In genomic region chr2:64260817-64261216, GRCh38 we compare ENCODE assay signal across 9 cellular contexts.
DNase-seq lines count a peak whose midpoint lies in the region; ATAC-seq, FAIRE-seq and TF ChIP-seq lines count a peak whose summit lies in the region.
"Had no signal": no experiment of that assay in that cellular context is flagged by ENCODE, and none has a peak within 500 bp of the region (broad histone marks: within the 10 kb centered on the region; RNA-seq: fewer than 3 reads in every experiment).

No MANE protein-coding gene starts in this region.

- peak overlapping the region; percentile 68 for H3K4me3 Mint-ChIP-seq in activated T-helper 1 cell treated with anti-CD3 and anti-CD28 coated beads, Interleukin-12 subunit alpha, Interleukin-12 subunit beta, Interleukin-2, Interleukin-4 antibody, amounts not matched to agents 30 ng/mL and 10 ng/mL and 1 ng/mL, durations not matched to agents 14 hours and 24 hours and 36 hours

- intact Hi-C loops in activated T-helper 1 cell treated with anti-CD3 and anti-CD28 coated beads, Interleukin-12 subunit alpha, Interleukin-12 subunit beta, Interleukin-2, Interleukin-4 antibody, amounts not matched to agents 30 ng/mL and 10 ng/mL and 1 ng/mL, durations not matched to agents 14 hours and 24 hours and 36 hours (cut with micrococcal nuclease): loop anchor here (2.0 to 5.0 kb wide), 2 partner anchors 14 to 34 kb away; no protein-coding TSS in a partner anchor
- intact Hi-C loops in HepG2 (cut with micrococcal nuclease; ENCODE audit: unreplicated experiment): no loop called here

- H3K4me3 ChIP-seq in HepG2 (replicated peaks in 1 of 3; ENCODE audit: insufficient read depth in 1 of 3, low read depth in 2 of 3, low read length in 3 of 3): no peak overlapping the region
- no peak overlapping the region for H3K4me3 ChIP-seq in upper lobe of left lung

- H3K4me2 ChIP-seq in HepG2 (ENCODE audit: low read depth, low read length): no peak overlapping the region; the same call in 1 of the 2 replicates

- ATAC-seq in GM19467 (IDR thresholded peaks at IDR 0.05; ENCODE audit: unreplicated experiment): peak; percentile 93
- ATAC-seq in HG03460 (IDR thresholded peaks at IDR 0.05; ENCODE audit: unreplicated experiment): peak; percentile 96
- ATAC-seq in HepG2: no peak
- ATAC-seq in upper lobe of left lung (ENCODE audit: low FRiP score in 2 of 2): peak; percentile 64 to 88
- no peak for ATAC-seq in foreskin keratinocyte
- ATAC-seq: HCT116 had no signal

- in situ Hi-C loops in HepG2 (cut with HindIII; ENCODE audit: extremely low pct_ligation_motif_present, low pct_unique_long_range_greater_than_20kb): no loop called here

- peaks cover 2 to 17% of the 10 kb centered on the region in 2 experiments; a peak in 3 of 5 replicates for H3K27me3 ChIP-seq in HepG2 (ENCODE audit: control insufficient read depth in 1 of 2, insufficient read depth in 2 of 2, low read length in 2 of 2)
- no peaks in the 10 kb centered on the region for H3K27me3 ChIP-seq in upper lobe of left lung
- no peaks in the 10 kb centered on the region for H3K27me3 ChIP-seq in foreskin keratinocyte

- 48% methylated on average over 9 of the region's 9 CpGs for WGBS in HepG2 (ENCODE audit: low lambda C conversion rate)
- 29 to 41% methylated on average over 9 of the region's 9 CpGs for WGBS in upper lobe of left lung, 2 donors

- H3K27ac Mint-ChIP-seq in activated T-helper 1 cell treated with anti-CD3 and anti-CD28 coated beads, Interleukin-12 subunit alpha, Interleukin-12 subunit beta, Interleukin-2, Interleukin-4 antibody, amounts not matched to agents 30 ng/mL and 10 ng/mL and 1 ng/mL, durations not matched to agents 14 hours and 24 hours and 36 hours: peak overlapping the region; percentile 87

- no peaks in the 10 kb centered on the region for H3K36me3 ChIP-seq in HepG2 (replicated peaks in 1 of 2; ENCODE audit: control insufficient read depth in 1 of 2, insufficient read depth in 2 of 2, low read length in 2 of 2)
- H3K36me3 ChIP-seq in upper lobe of left lung: no peaks in the 10 kb centered on the region

- peaks cover 2% of the 10 kb centered on the region for H3K36me3 Mint-ChIP-seq in activated T-helper 1 cell treated with anti-CD3 and anti-CD28 coated beads, Interleukin-12 subunit alpha, Interleukin-12 subunit beta, Interleukin-2, Interleukin-4 antibody, amounts not matched to agents 30 ng/mL and 10 ng/mL and 1 ng/mL, durations not matched to agents 14 hours and 24 hours and 36 hours (ENCODE audit: low read depth)

- H3K27ac ChIP-seq in HepG2 (ENCODE audit: extremely low read length, insufficient read depth, low read length) (no peak overlapping the region), upper lobe of left lung (peak overlapping the region; percentile 71 to 86 (median 77)), foreskin keratinocyte (no peak overlapping the region)

- TF ChIP-seq CTCF in HepG2 (CRISPR knock-in tag; IDR thresholded peaks at IDR 0.05): no peak
- no peak for TF ChIP-seq CTCF in upper lobe of left lung (IDR thresholded peaks at IDR 0.05)
- no peak for TF ChIP-seq CTCF in foreskin keratinocyte (conservative IDR thresholded peaks at IDR 0.05)

- no peak overlapping the region for H2AFZ ChIP-seq in HepG2 (ENCODE audit: low read length)

- no peak for TF ChIP-seq EP300 in HepG2 (IDR thresholded peaks at IDR 0.05; ENCODE audit: low read depth in 2 of 2, low read length in 2 of 2)
- no peak for TF ChIP-seq EP300 in HepG2 (CRISPR knock-in tag; IDR thresholded peaks at IDR 0.05; ENCODE audit: borderline replicate concordance)
- peak in 3 of 4 donors; percentile 54 to 93 (median 83) for TF ChIP-seq EP300 in upper lobe of left lung (IDR thresholded peaks at IDR 0.05)

- peak; percentile 70 for DNase-seq in GDM1 (lab: John Stamatoyannopoulos, UW)
- peak; percentile 29 for DNase-seq in activated T-helper 1 cell treated with anti-CD3 and anti-CD28 coated beads, Interleukin-12 subunit alpha, Interleukin-12 subunit beta, Interleukin-2, Interleukin-4 antibody, amounts not matched to agents 30 ng/mL and 10 ng/mL and 1 ng/mL, durations not matched to agents 14 hours and 24 hours and 36 hours (ENCODE audit: low spot score)
- no peak for DNase-seq in HepG2 (ENCODE audit: low spot score)
- DNase-seq in upper lobe of left lung: peak in 1 of 2 donors; percentile 87
- DNase-seq in HuH-7.5 (ENCODE audit: low spot score): no peak
- no peak for DNase-seq in foreskin keratinocyte

- POLR2A ChIA-PET in HepG2 (lab: Yijun Ruan, JAX): no interaction called here

- H3K4me1 Mint-ChIP-seq in activated T-helper 1 cell treated with anti-CD3 and anti-CD28 coated beads, Interleukin-12 subunit alpha, Interleukin-12 subunit beta, Interleukin-2, Interleukin-4 antibody, amounts not matched to agents 30 ng/mL and 10 ng/mL and 1 ng/mL, durations not matched to agents 14 hours and 24 hours and 36 hours (ENCODE audit: low read depth): peaks cover 10% of the 10 kb centered on the region

- no peaks in the 10 kb centered on the region for H3K9me3 ChIP-seq in HepG2 (ENCODE audit: low read length)
- no peaks in the 10 kb centered on the region for H3K9me3 ChIP-seq in upper lobe of left lung

- H3K9me3 Mint-ChIP-seq in activated T-helper 1 cell treated with anti-CD3 and anti-CD28 coated beads, Interleukin-12 subunit alpha, Interleukin-12 subunit beta, Interleukin-2, Interleukin-4 antibody, amounts not matched to agents 30 ng/mL and 10 ng/mL and 1 ng/mL, durations not matched to agents 14 hours and 24 hours and 36 hours: no peaks in the 10 kb centered on the region

- CTCF ChIA-PET in HepG2 (lab: Yijun Ruan, JAX; ENCODE audit: low intra/inter-chr PET ratio, low total read pairs): no interaction called here

- TF ChIP-seq POLR2A in HepG2 (IDR thresholded peaks at IDR 0.05; ENCODE audit: insufficient read depth in 1 of 2, low read depth in 2 of 2, low read length in 2 of 2) (no peak), upper lobe of left lung (IDR thresholded peaks at IDR 0.05) (peak in 1 of 4 donors; percentile 53)

- no TSS peak for BruUV-seq in HepG2 (replicated peaks; lab: Mats Ljungman, UMichigan)

- peaks cover 8% of the 10 kb centered on the region; the same call in 1 of the 2 replicates for H3K4me1 ChIP-seq in HepG2 (ENCODE audit: insufficient read depth, low read length)
- peaks cover 3 to 43% (median 22%) of the 10 kb centered on the region in 4 donors for H3K4me1 ChIP-seq in upper lobe of left lung
- peaks cover 28% of the 10 kb centered on the region for H3K4me1 ChIP-seq in foreskin keratinocyte

- H3K9ac ChIP-seq in HepG2 (ENCODE audit: insufficient read depth, low read depth, low read length): no peak overlapping the region

- H3K27me3 Mint-ChIP-seq in activated T-helper 1 cell treated with anti-CD3 and anti-CD28 coated beads, Interleukin-12 subunit alpha, Interleukin-12 subunit beta, Interleukin-2, Interleukin-4 antibody, amounts not matched to agents 30 ng/mL and 10 ng/mL and 1 ng/mL, durations not matched to agents 14 hours and 24 hours and 36 hours (ENCODE audit: insufficient read depth): peaks cover 2% of the 10 kb centered on the region

- FAIRE-seq in HepG2 (lab: Jason Lieb, UNC): no peak

- no peak for TF ChIP-seq RAD21 in HepG2 (CRISPR knock-in tag; IDR thresholded peaks at IDR 0.05)

- H4K20me1 ChIP-seq in HepG2 (ENCODE audit: insufficient read depth, low read length): no peaks in the 10 kb centered on the region

- H3K79me2 ChIP-seq in HepG2 (ENCODE audit: insufficient read depth, low read length): no peaks in the 10 kb centered on the region

TF ChIP-seq in HepG2, 621 proteins besides CTCF, POLR2A, EP300 and RAD21:
- TF ChIP-seq MAFK (conservative IDR thresholded peaks at IDR 0.05 in 1 of 2, IDR thresholded peaks at IDR 0.05 in 1 of 2; ENCODE audit: low read length in 2 of 2): peak; percentile 61 to 73
- peak; percentile 53 for TF ChIP-seq MAFF (IDR thresholded peaks at IDR 0.05; ENCODE audit: low read depth, low read length)
- no peak for TF ChIP-seq SALL2 (CRISPR knock-in tag; IDR thresholded peaks at IDR 0.05)
- TF ChIP-seq ZBTB33 (CRISPR knock-in tag; IDR thresholded peaks at IDR 0.05): peak; percentile 61; the same call in 1 of the 2 replicates
TF ChIP-seq in HepG2: peak in this region for 3.

Comparison
In these comparisons a context has a peak if more than half of its experiments do, and no peak if none do; other contexts are left out.
1. DNase-seq: peak in GDM1 (single experiment) and activated T-helper 1 cell treated with anti-CD3 and anti-CD28 coated beads, Interleukin-12 subunit alpha, Interleukin-12 subunit beta, Interleukin-2, Interleukin-4 antibody, amounts not matched to agents 30 ng/mL and 10 ng/mL and 1 ng/mL, durations not matched to agents 14 hours and 24 hours and 36 hours (single experiment); none in HepG2 (single experiment), HuH-7.5 (single experiment) and foreskin keratinocyte (0 of 2).
2. ATAC-seq: peak in GM19467 (single experiment), HG03460 (single experiment) and upper lobe of left lung (2 of 2); none in HepG2 (single experiment) and foreskin keratinocyte (single experiment).
3. H3K27ac ChIP-seq: peak in upper lobe of left lung (4 of 4); none in HepG2 (single experiment) and foreskin keratinocyte (single experiment).